ENCODE assay signal across 8 cellular contexts in the genomic region with DNA sequence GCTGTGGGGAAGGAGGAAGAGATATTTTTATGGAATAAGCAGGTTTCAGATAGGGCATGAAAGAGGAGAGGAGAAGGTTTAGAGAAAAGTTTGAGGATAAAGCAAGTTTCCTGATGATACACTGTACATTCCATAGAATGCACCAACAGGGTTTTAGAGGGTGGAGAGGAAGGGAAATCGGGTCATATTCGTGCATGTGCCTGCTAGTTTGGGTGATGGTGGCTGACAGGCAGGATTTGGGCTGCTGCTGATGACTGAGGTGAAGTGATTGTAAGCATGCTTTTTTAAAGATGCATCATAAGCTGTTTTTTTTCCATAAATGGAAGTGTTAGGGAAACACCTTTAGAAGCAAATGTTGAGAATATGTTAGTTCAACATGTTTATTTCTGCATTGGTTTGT.
"Had no signal": no experiment of that assay in that cellular context is flagged by ENCODE, and none has a peak within 500 bp of the region (broad histone marks: within the 10 kb centered on the region; RNA-seq: fewer than 3 reads in every experiment).

No MANE protein-coding gene starts in this region.

- H3K4me3 ChIP-seq: GM23338, K562 had no signal

- H2AFZ ChIP-seq: GM23338 had no signal

- H3K27ac Mint-ChIP-seq: GM23338, H9 had no signal

- FAIRE-seq: H1, H54, HTR-8/SVneo, K562 had no signal

- H3K4me2 ChIP-seq: GM23338 had no signal

- DNase-seq: H9, HCEC 1CT, IMR-90 had no signal

- ATAC-seq: K562 had no signal

- H3K9me3 Mint-ChIP-seq: GM23338, H9 had no signal

- H3K4me3 Mint-ChIP-seq: GM23338, H9 had no signal
